In genomic region chr11:13343931-13344717, GRCh38 we compare ENCODE assay signal across 8 cellular contexts.
DNase-seq lines count a peak whose midpoint lies in the region; ATAC-seq and TF ChIP-seq lines count a peak whose summit lies in the region.

No MANE protein-coding gene starts in this region.

- intact Hi-C loops in CD4-positive, alpha-beta memory T cell (cut with micrococcal nuclease), result loop anchor here (1.0 kb wide), 5 partner anchors 9 to 380 kb away; no protein-coding TSS in a partner anchor
- intact Hi-C loops in ovary (cut with DNase I), result loop anchor here in 3 of 4 donors (2.0 to 10.0 kb wide), 4 partner anchors 69 to 137 kb away; partner anchors contain the start of gene BMAL1 (in 1 of the 3)

- peaks cover 46 to 85% (median 70%) of the 10 kb centered on the region in 4 donors for H3K4me1 Mint-ChIP-seq in CD4-positive, alpha-beta memory T cell
- H3K4me1 Mint-ChIP-seq in activated T-helper 17 cell treated with anti-CD3 and anti-CD28 coated beads, Interleukin-2, amount 50 U/mL, for 72 hours, result peaks cover 55% of the 10 kb centered on the region

- ATAC-seq in activated T-helper 17 cell treated with anti-CD3 and anti-CD28 coated beads, Interleukin-2, amount 50 U/mL, for 72 hours (replicated peaks), result peak; percentile 59
- peak; percentile 39 to 76 for ATAC-seq in upper lobe of left lung (ENCODE audit: low FRiP score in 2 of 2)

- H3K27ac Mint-ChIP-seq in CD4-positive, alpha-beta memory T cell, result peak overlapping the region in 6 of 7 donors; percentile 1 to 85 (median 31)
- peak overlapping the region; percentile 9 for H3K27ac Mint-ChIP-seq in activated T-helper 17 cell treated with anti-CD3 and anti-CD28 coated beads, Interleukin-2, amount 50 U/mL, for 72 hours

- H3K27me3 ChIP-seq in CD4-positive, alpha-beta memory T cell (ENCODE audit: insufficient read depth, low read length), result no peaks in the 10 kb centered on the region
- H3K27me3 ChIP-seq in ovary, result no peaks in the 10 kb centered on the region
- no peaks in the 10 kb centered on the region for H3K27me3 ChIP-seq in upper lobe of left lung

- peak; percentile 63 to 68 (median 67) for DNase-seq in CD4-positive, alpha-beta memory T cell
- DNase-seq in GM20000 (ENCODE audit: low spot score), result peak; percentile 58
- DNase-seq in LHCN-M2 (ENCODE audit: low read depth), result peak; percentile 74
- DNase-seq in RPMI7951 (ENCODE audit: low read depth), result peak; percentile 71
- peak; percentile 51 for DNase-seq in foreskin melanocyte
- DNase-seq in ovary, result peak; percentile 60 to 79 (median 70)
- DNase-seq in upper lobe of left lung, result peak in 1 of 2 donors; percentile 61

- peaks cover 30% of the 10 kb centered on the region for H3K4me1 ChIP-seq in CD4-positive, alpha-beta memory T cell (ENCODE audit: insufficient read depth, low read length)
- H3K4me1 ChIP-seq in ovary (ENCODE audit: insufficient read depth) (peaks cover 4% of the 10 kb centered on the region), upper lobe of left lung (peaks cover 14 to 48% (median 22%) of the 10 kb centered on the region in 4 donors)

- peaks cover 16 to 31% of the 10 kb centered on the region in 2 donors for H3K36me3 Mint-ChIP-seq in CD4-positive, alpha-beta memory T cell
- peaks cover 43% of the 10 kb centered on the region for H3K36me3 Mint-ChIP-seq in activated T-helper 17 cell treated with anti-CD3 and anti-CD28 coated beads, Interleukin-2, amount 50 U/mL, for 72 hours (ENCODE audit: low read depth)

- H3K27ac ChIP-seq in CD4-positive, alpha-beta memory T cell (ENCODE audit: low read depth, low read length), result no peak overlapping the region
- H3K27ac ChIP-seq in ovary, result no peak overlapping the region
- no peak overlapping the region for H3K27ac ChIP-seq in upper lobe of left lung

- H3K4me3 Mint-ChIP-seq in CD4-positive, alpha-beta memory T cell, result no peak overlapping the region
- no peak overlapping the region for H3K4me3 Mint-ChIP-seq in activated T-helper 17 cell treated with anti-CD3 and anti-CD28 coated beads, Interleukin-2, amount 50 U/mL, for 72 hours

- POLR2A ChIA-PET in CD4-positive, alpha-beta memory T cell (lab: Charles Lee; ENCODE audit: partially characterized antibody), result interaction anchor here (1.2 to 1.3 kb wide), 2 partner anchors 10 to 135 kb away, joined by 3 to 5 read pairs; no protein-coding TSS in a partner anchor

- TF ChIP-seq CTCF in GM20000 (IDR thresholded peaks at IDR 0.05; ENCODE audit: extremely low read depth, missing control alignments), result peak; percentile 80
- TF ChIP-seq CTCF in ovary (IDR thresholded peaks at IDR 0.05), result peak; percentile 59 to 73 (median 73)
- TF ChIP-seq CTCF in upper lobe of left lung (IDR thresholded peaks at IDR 0.05), result peak; percentile 67 to 82 (median 74)

- H3K36me3 ChIP-seq in CD4-positive, alpha-beta memory T cell (ENCODE audit: insufficient read depth, low read length), result no peaks in the 10 kb centered on the region
- no peaks in the 10 kb centered on the region for H3K36me3 ChIP-seq in ovary
- peaks cover 0 to 7% (median 0%) of the 10 kb centered on the region in 4 donors for H3K36me3 ChIP-seq in upper lobe of left lung

- no peaks in the 10 kb centered on the region for H3K9me3 ChIP-seq in CD4-positive, alpha-beta memory T cell (ENCODE audit: control insufficient read depth in 1 of 2, low read length in 2 of 2)
- H3K9me3 ChIP-seq in ovary (no peaks in the 10 kb centered on the region), upper lobe of left lung (no peaks in the 10 kb centered on the region)

- CTCF ChIA-PET in CD4-positive, alpha-beta memory T cell (lab: Charles Lee; ENCODE audit: partially characterized antibody), result interaction anchor here (0.7 to 3.8 kb wide), 34 partner anchors 8 to 380 kb away, joined by 3 to 41 read pairs (median 4); no protein-coding TSS in a partner anchor

- 71 to 73% (median 71%) methylated on average over 10 of the region's 10 CpGs for WGBS in ovary, 3 donors
- WGBS in upper lobe of left lung, 2 donors, result 69 to 72% methylated on average over 9 to 10 of the region's 10 CpGs

- H3K4me3 ChIP-seq in CD4-positive, alpha-beta memory T cell (ENCODE audit: low read length in 2 of 2), result no peak overlapping the region
- no peak overlapping the region for H3K4me3 ChIP-seq in ovary
- H3K4me3 ChIP-seq in upper lobe of left lung, result no peak overlapping the region

- H3K27me3 Mint-ChIP-seq in CD4-positive, alpha-beta memory T cell, result no peaks in the 10 kb centered on the region
- H3K27me3 Mint-ChIP-seq in activated T-helper 17 cell treated with anti-CD3 and anti-CD28 coated beads, Interleukin-2, amount 50 U/mL, for 72 hours, result no peaks in the 10 kb centered on the region

- H3K9me3 Mint-ChIP-seq in CD4-positive, alpha-beta memory T cell, result no peaks in the 10 kb centered on the region
- H3K9me3 Mint-ChIP-seq in activated T-helper 17 cell treated with anti-CD3 and anti-CD28 coated beads, Interleukin-2, amount 50 U/mL, for 72 hours, result no peaks in the 10 kb centered on the region

- TF ChIP-seq EP300 in ovary (IDR thresholded peaks at IDR 0.05) (no peak), upper lobe of left lung (IDR thresholded peaks at IDR 0.05) (no peak)

- no peak for TF ChIP-seq POLR2A in ovary (IDR thresholded peaks at IDR 0.05)
- TF ChIP-seq POLR2A in upper lobe of left lung (IDR thresholded peaks at IDR 0.05), result no peak
